8 cellular contexts compared by ENCODE assay signal in the genomic region with DNA sequence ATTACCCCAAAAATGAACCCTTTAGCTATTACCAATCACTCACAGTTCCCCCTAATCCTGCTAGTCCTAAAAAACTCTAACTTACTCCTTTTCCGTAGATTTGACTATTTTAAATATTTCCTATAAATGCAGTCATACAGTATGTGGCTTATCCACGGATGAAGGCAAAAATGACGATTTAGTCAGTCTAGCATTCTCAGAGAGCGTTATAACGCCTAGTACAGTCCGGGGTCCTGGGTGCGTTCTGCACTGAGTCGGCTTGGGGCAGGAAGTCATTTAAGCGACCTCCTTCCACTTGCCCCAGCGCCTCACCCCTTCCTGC. TPM values are rescaled to one million over a fixed set of nuclear protein-coding genes. Genes with fewer than 3 reads are reported as not detected.
DNase-seq lines count a peak whose midpoint lies in the region; ATAC-seq and TF ChIP-seq lines count a peak whose summit lies in the region.

No MANE protein-coding gene starts in this region.

- H3K9ac ChIP-seq in IMR-90 (ENCODE audit: low read depth, low read length), result peak overlapping the region; percentile 97

- H2BK5ac ChIP-seq in IMR-90 (ENCODE audit: low read depth, low read length, poor library complexity, severe bottlenecking), result peak overlapping the region; percentile 77

- no peak overlapping the region; the same call in 2 of the 3 replicates for H2BK15ac ChIP-seq in IMR-90 (ENCODE audit: low read depth, low read length)

- H3K9me3 ChIP-seq in IMR-90 (ENCODE audit: control insufficient read depth, insufficient read depth, low read length) (no peaks in the 10 kb centered on the region), ectodermal cell (ENCODE audit: control insufficient read depth, low read length) (no peaks in the 10 kb centered on the region), ovary (peaks cover 0 to 3% of the 10 kb centered on the region in 2 donors)

- no peaks in the 10 kb centered on the region for H3K9me1 ChIP-seq in IMR-90 (ENCODE audit: insufficient read depth, low read length)

- peaks cover 10 to 20% of the 10 kb centered on the region in 2 experiments for H3K79me1 ChIP-seq in IMR-90 (ENCODE audit: low read depth in 1 of 2, low read length in 2 of 2)

- POLR2A ChIA-PET in IMR-90 (lab: Charles Lee; ENCODE audit: unreplicated experiment), result interaction anchor here (0.5 to 0.8 kb wide), 3 partner anchors 11 to 100 kb away, joined by 3 to 4 read pairs (median 3); no protein-coding TSS in a partner anchor

- peak overlapping the region; percentile 47; the same call in 1 of the 2 replicates for H3K4ac ChIP-seq in IMR-90 (ENCODE audit: low read depth, low read length)

- H3K27me3 ChIP-seq in IMR-90 (ENCODE audit: control insufficient read depth, insufficient read depth, low read length) (no peaks in the 10 kb centered on the region), ectodermal cell (ENCODE audit: control insufficient read depth, insufficient read depth, low read length, poor library complexity, severe bottlenecking) (no peaks in the 10 kb centered on the region), ovary (no peaks in the 10 kb centered on the region)

- H3K4me3 ChIP-seq in IMR-90 (ENCODE audit: insufficient read depth, low read depth, low read length) (peak overlapping the region; percentile 66), ectodermal cell (ENCODE audit: insufficient read depth, low read depth, low read length) (peak overlapping the region; percentile 84), ovary (peak overlapping the region; percentile 87)

- CTCF ChIA-PET in IMR-90 (lab: Yijun Ruan, JAX), result interaction anchor here (1.6 kb wide), 1 partner anchor 11 kb away, joined by 3 read pairs; no protein-coding TSS in a partner anchor

- no peak for TF ChIP-seq RAD21 in IMR-90 (IDR thresholded peaks at IDR 0.05; ENCODE audit: low read length)

- no peaks in the 10 kb centered on the region for H3K4me1 ChIP-seq in IMR-90 (ENCODE audit: control insufficient read depth, insufficient read depth, low read length)
- H3K4me1 ChIP-seq in ectodermal cell (ENCODE audit: control insufficient read depth, insufficient read depth, low read length), result peaks cover 6% of the 10 kb centered on the region
- H3K4me1 ChIP-seq in ovary (ENCODE audit: insufficient read depth), result peaks cover 6% of the 10 kb centered on the region

- TF ChIP-seq CTCF in IMR-90 (conservative IDR thresholded peaks at IDR 0.05; ENCODE audit: low read depth, low read length), result no peak
- no peak for TF ChIP-seq CTCF in ovary (IDR thresholded peaks at IDR 0.05)

- no peak overlapping the region for H3K23ac ChIP-seq in IMR-90 (ENCODE audit: low read depth, low read length)

- no TSS peak for BruUV-seq in IMR-90 (replicated peaks; lab: Mats Ljungman, UMichigan)

- peak overlapping the region; percentile 96 for H3K27ac ChIP-seq in IMR-90 (ENCODE audit: insufficient read depth, low read length)
- no peak overlapping the region for H3K27ac ChIP-seq in ectodermal cell (ENCODE audit: insufficient read depth, low read depth, low read length, poor library complexity, severe bottlenecking)
- H3K27ac ChIP-seq in ovary, result peak overlapping the region; percentile 50 to 73

- no peak for TF ChIP-seq POLR2A in IMR-90 (IDR thresholded peaks at IDR 0.05; ENCODE audit: low read depth, low read length)
- TF ChIP-seq POLR2A in ovary (IDR thresholded peaks at IDR 0.05), result no peak

- ATAC-seq in IMR-90 (ENCODE audit: low read depth) (no peak), GM21528 (IDR thresholded peaks at IDR 0.05; ENCODE audit: low FRiP score, unreplicated experiment) (no peak)

- H3K36me3 ChIP-seq in IMR-90 (ENCODE audit: control insufficient read depth, insufficient read depth, low read length) (peaks cover 6% of the 10 kb centered on the region), ectodermal cell (ENCODE audit: control insufficient read depth, insufficient read depth, low read length) (no peaks in the 10 kb centered on the region), ovary (no peaks in the 10 kb centered on the region)

- no peak overlapping the region for H3K18ac ChIP-seq in IMR-90 (ENCODE audit: low read depth, low read length)

- H4K91ac ChIP-seq in IMR-90 (ENCODE audit: insufficient read depth, low read depth, low read length), result 0 out of 2 replicates have a peak overlapping the region, but pooled peaks have one; percentile 39

- intact Hi-C loops in IMR-90 (cut with micrococcal nuclease) (loop anchor here (5.0 kb wide), 1 partner anchor 155 kb away; the partner anchor contains the start of gene ZNF527), ovary (cut with DNase I) (no loop called here)

- H3K56ac ChIP-seq in IMR-90 (ENCODE audit: extremely low read depth, insufficient read depth, low read length), result peak overlapping the region; percentile 54; the same call in 1 of the 2 replicates

- H4K8ac ChIP-seq in IMR-90 (ENCODE audit: low read depth in 2 of 2, low read length in 2 of 2), result peak overlapping the region; percentile 98 to 100

- peak overlapping the region; percentile 92 for H2AK9ac ChIP-seq in IMR-90 (replicated peaks; ENCODE audit: low read depth, low read length, poor library complexity)

- dilution Hi-C loops in IMR-90 (cut with HindIII; ENCODE audit: low sequenced_read_pairs, unreplicated experiment), result no loop called here

- in situ Hi-C loops in IMR-90 (cut with MboI; ENCODE audit: low sequenced_read_pairs), result loop anchor here (25.0 kb wide), 1 partner anchor 1005 kb away; the partner anchor contains the start of genes ZNF146 and ZNF565

- H2AK5ac ChIP-seq in IMR-90 (ENCODE audit: low read depth, low read length), result no peak overlapping the region

- peak overlapping the region; percentile 98 for H2AFZ ChIP-seq in IMR-90 (replicated peaks; ENCODE audit: low read length, poor library complexity)

- 0 out of 2 replicates have a peak overlapping the region, but pooled peaks have one; percentile 35 for H2BK120ac ChIP-seq in IMR-90 (ENCODE audit: low read depth, low read length)

- peak overlapping the region; percentile 85 for H3K4me2 ChIP-seq in IMR-90 (ENCODE audit: low read depth, low read length)

- WGBS in IMR-90 (ENCODE audit: extremely low coverage in 2 of 2, insufficient read length in 1 of 2), 2 experiments, result 0% methylated on average over 5 of the region's 10 CpGs; no CpG with 5 or more reads in 1 of the 2 experiments
- WGBS in ectodermal cell, 2 experiments, result 3 to 7% methylated on average over 10 of the region's 10 CpGs
- 0% methylated on average over 10 of the region's 10 CpGs for WGBS in ovary, 3 donors

- no peaks in the 10 kb centered on the region for H4K20me1 ChIP-seq in IMR-90 (ENCODE audit: insufficient read depth, low read length)

- DNase-seq in DMS79 (lab: John Stamatoyannopoulos, UW) (peak; percentile 86), DMS79 treated with DMSO at 0.1 percent for 48 hours (lab: John Stamatoyannopoulos, UW) (no peak), IMR-90 (no peak), ovary (no peak), SW 1271 (lab: John Stamatoyannopoulos, UW) (no peak), NCI-H1092 (lab: John Stamatoyannopoulos, UW) (no peak)

- no peak for TF ChIP-seq EP300 in ovary (IDR thresholded peaks at IDR 0.05)

- H4K5ac ChIP-seq in IMR-90 (ENCODE audit: low read depth, low read length), result peak overlapping the region; percentile 91

- H2BK20ac ChIP-seq in IMR-90 (ENCODE audit: low read depth, low read length), result no peak overlapping the region

- H3K14ac ChIP-seq in IMR-90 (replicated peaks; ENCODE audit: low read depth, low read length), result peak overlapping the region; percentile 75

TF ChIP-seq in IMR-90, 13 proteins besides CTCF, POLR2A, EP300 and RAD21:
- TF ChIP-seq BHLHE40 (IDR thresholded peaks at IDR 0.05; ENCODE audit: low read depth, low read length) (no peak), CEBPB (IDR thresholded peaks at IDR 0.05; ENCODE audit: low read depth, low read length) (no peak), CHD1 (IDR thresholded peaks at IDR 0.05; ENCODE audit: low read depth, low read length) (no peak)

RNA-seq across cellular contexts. Expression of gene ZNF383, which starts 0.5 kb away (rescaled TPM):
- total RNA-seq in IMR-90 (2012; rRNA removed) (3.6 and 4.5 TPM in 2 replicates), ovary (10 to 100 TPM in 5 of 7 donors, 1 to 10 TPM in 2; 7.2 to 18.2 (median 12.7) TPM)
- polyA plus RNA-seq in IMR-90 (2012; rRNA removed) (1.6 and 2.4 TPM in 2 replicates), ovary (10 to 100 TPM in 1 of 2 donors, 1 to 10 TPM in 1; 7.1 to 11.4 TPM)
- 0.48 and 0.92 TPM in 2 replicates for polyA plus RNA-seq in IMR-90 (2012; cell fraction: cytosol; rRNA removed)
- 2.1 and 8.1 TPM in 2 replicates for polyA plus RNA-seq in IMR-90 (2012; cell fraction: nucleus; rRNA removed; ENCODE audit: low replicate concordance)
- 7.4 TPM for polyA plus RNA-seq in ectodermal cell (2013, experiment 1 of 4)
- 6.4 TPM for polyA plus RNA-seq in ectodermal cell (2013, experiment 2 of 4)
- polyA plus RNA-seq in ectodermal cell (2013, experiment 3 of 4), result 5.4 TPM
- polyA plus RNA-seq in ectodermal cell (2013, experiment 4 of 4), result 6.8 TPM

RNA-seq across cellular contexts. Expression of gene ZNF585B, which starts 7.2 kb away (rescaled TPM):
- total RNA-seq in IMR-90 (2012; rRNA removed), result 10.0 and 10.6 TPM in 2 replicates
- 6.0 and 6.5 TPM in 2 replicates for polyA plus RNA-seq in IMR-90 (2012; rRNA removed)
- 2.8 and 3.4 TPM in 2 replicates for polyA plus RNA-seq in IMR-90 (2012; cell fraction: cytosol; rRNA removed)
- polyA plus RNA-seq in IMR-90 (2012; cell fraction: nucleus; rRNA removed; ENCODE audit: low replicate concordance), result 5.5 and 15.8 TPM in 2 replicates
- polyA plus RNA-seq in ectodermal cell (2013, experiment 1 of 4), result 10.6 TPM
- 13.0 TPM for polyA plus RNA-seq in ectodermal cell (2013, experiment 2 of 4)
- 5.1 TPM for polyA plus RNA-seq in ectodermal cell (2013, experiment 3 of 4)
- polyA plus RNA-seq in ectodermal cell (2013, experiment 4 of 4), result 6.8 TPM
- total RNA-seq in ovary, result 10 to 100 TPM in 6 of 7 donors, 1 to 10 TPM in 1; 8.1 to 28.8 (median 19.8) TPM
- polyA plus RNA-seq in ovary, result 10 to 100 TPM in 1 of 2 donors, 1 to 10 TPM in 1; 9.9 to 10.1 TPM

RNA-seq across cellular contexts. Expression of gene ZNF585A, which starts 45.0 kb away (rescaled TPM):
- total RNA-seq in IMR-90 (2012; rRNA removed), result 7.2 and 9.5 TPM in 2 replicates
- 5.8 and 6.2 TPM in 2 replicates for polyA plus RNA-seq in IMR-90 (2012; rRNA removed)
- polyA plus RNA-seq in IMR-90 (2012; cell fraction: cytosol; rRNA removed), result 2.9 and 6.5 TPM in 2 replicates
- polyA plus RNA-seq in IMR-90 (2012; cell fraction: nucleus; rRNA removed; ENCODE audit: low replicate concordance), result 1.3 and 6.0 TPM in 2 replicates
- 11.7 TPM for polyA plus RNA-seq in ectodermal cell (2013, experiment 1 of 4)
- 12.5 TPM for polyA plus RNA-seq in ectodermal cell (2013, experiment 2 of 4)
- polyA plus RNA-seq in ectodermal cell (2013, experiment 3 of 4), result 10.0 TPM
- polyA plus RNA-seq in ectodermal cell (2013, experiment 4 of 4), result 14.4 TPM
- 10 to 100 TPM in 5 of 7 donors, 1 to 10 TPM in 2; 8.3 to 17.2 (median 12.8) TPM for total RNA-seq in ovary
- polyA plus RNA-seq in ovary, result 10 to 100 TPM; 10.9 to 12.6 TPM
